1 cellular context compared by ENCODE assay signal in genomic region chr7:5472432-5473315, GRCh38.
TF ChIP-seq lines count a peak whose summit lies in the region.

No MANE protein-coding gene starts in this region.

TF ChIP-seq in K562, 482 proteins besides CTCF, POLR2A, EP300 and RAD21 (continues in another document):
- TF ChIP-seq KLF6 (CRISPR knock-in tag; IDR thresholded peaks at IDR 0.05; ENCODE audit: borderline replicate concordance): no peak
- peak; percentile 56; the same call in 1 of the 2 replicates for TF ChIP-seq STAG1 (CRISPR knock-in tag; IDR thresholded peaks at IDR 0.05; ENCODE audit: borderline replicate concordance)
- peak; percentile 12; the same call in 1 of the 2 replicates for TF ChIP-seq PKNOX1 (IDR thresholded peaks at IDR 0.05)
- 0 out of 2 replicates have a peak, but pooled peaks have one; percentile 39 for TF ChIP-seq ATF7 (IDR thresholded peaks at IDR 0.05)
- TF ChIP-seq ZNF695 (CRISPR knock-in tag; IDR thresholded peaks at IDR 0.05): no peak
- TF ChIP-seq MTA1 (IDR thresholded peaks at IDR 0.05; ENCODE audit: borderline replicate concordance): 0 out of 2 replicates have a peak, but pooled peaks have one; percentile 40
- peak; percentile 89 for TF ChIP-seq CEBPG (CRISPR knock-in tag; IDR thresholded peaks at IDR 0.05)
- TF ChIP-seq CEBPG (tag; conservative IDR thresholded peaks at IDR 0.05 in 1 of 2, IDR thresholded peaks at IDR 0.05 in 1 of 2): no peak
- peak; percentile 71 for TF ChIP-seq USF1 (CRISPR knock-in tag; IDR thresholded peaks at IDR 0.05)
- no peak for TF ChIP-seq ZNF224 (CRISPR knock-in tag; IDR thresholded peaks at IDR 0.05)
- TF ChIP-seq FOXP4 (CRISPR knock-in tag; IDR thresholded peaks at IDR 0.05; ENCODE audit: borderline replicate concordance): peak; percentile 74; the same call in 1 of the 2 replicates
- TF ChIP-seq ZNF639 (CRISPR knock-in tag; conservative IDR thresholded peaks at IDR 0.05 in 1 of 2, IDR thresholded peaks at IDR 0.05 in 1 of 2): no peak
- no peak for TF ChIP-seq CHCHD3 (CRISPR knock-in tag; IDR thresholded peaks at IDR 0.05)
- no peak for TF ChIP-seq PHF21A (IDR thresholded peaks at IDR 0.05; ENCODE audit: borderline replicate concordance, low read depth)
- no peak for TF ChIP-seq ERF (CRISPR knock-in tag; IDR thresholded peaks at IDR 0.05)
- TF ChIP-seq NELFE (IDR thresholded peaks at IDR 0.05; ENCODE audit: insufficient read depth, insufficient read length): no peak
- TF ChIP-seq BACH1 (tag; IDR thresholded peaks at IDR 0.05): peak; percentile 85
- no peak for TF ChIP-seq HDGF (IDR thresholded peaks at IDR 0.05)
- no peak for TF ChIP-seq ZNF263 (CRISPR knock-in tag; IDR thresholded peaks at IDR 0.05; ENCODE audit: borderline replicate concordance)
- peak; percentile 34; the same call in 1 of the 2 replicates for TF ChIP-seq SMC3 (conservative IDR thresholded peaks at IDR 0.05; ENCODE audit: insufficient read depth, low read depth, low read length)
- peak; percentile 64 for TF ChIP-seq TCF3 (CRISPR knock-in tag; IDR thresholded peaks at IDR 0.05)
- TF ChIP-seq NFE2L1 (tag; IDR thresholded peaks at IDR 0.05; ENCODE audit: borderline replicate concordance, low read depth): peak; percentile 66; the same call in 1 of the 2 replicates
- no peak for TF ChIP-seq MLX (CRISPR knock-in tag; conservative IDR thresholded peaks at IDR 0.05)
- TF ChIP-seq, protein P1, sequence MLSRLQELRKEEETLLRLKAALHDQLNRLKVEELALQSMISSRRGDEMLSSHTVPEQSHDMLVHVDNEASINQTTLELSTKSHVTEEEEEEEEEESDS (CRISPR knock-in tag; IDR thresholded peaks at IDR 0.05): no peak
- TF ChIP-seq L3MBTL2 (IDR thresholded peaks at IDR 0.05): peak; percentile 83
- TF ChIP-seq SAP30 (IDR thresholded peaks at IDR 0.05; ENCODE audit: borderline replicate concordance, insufficient read depth, low read depth, low read length, poor library complexity, severe bottlenecking): no peak
- no peak for TF ChIP-seq ZNF444 (CRISPR knock-in tag; IDR thresholded peaks at IDR 0.05)
- peak; percentile 65 for TF ChIP-seq FOSL1 (tag; conservative IDR thresholded peaks at IDR 0.05)
- TF ChIP-seq ARID3A (IDR thresholded peaks at IDR 0.05; ENCODE audit: borderline replicate concordance, low read depth, low read length): no peak
- no peak for TF ChIP-seq MXD1 (CRISPR knock-in tag; IDR thresholded peaks at IDR 0.05; ENCODE audit: borderline replicate concordance, poor library complexity, severe bottlenecking)
- TF ChIP-seq, protein P2, sequence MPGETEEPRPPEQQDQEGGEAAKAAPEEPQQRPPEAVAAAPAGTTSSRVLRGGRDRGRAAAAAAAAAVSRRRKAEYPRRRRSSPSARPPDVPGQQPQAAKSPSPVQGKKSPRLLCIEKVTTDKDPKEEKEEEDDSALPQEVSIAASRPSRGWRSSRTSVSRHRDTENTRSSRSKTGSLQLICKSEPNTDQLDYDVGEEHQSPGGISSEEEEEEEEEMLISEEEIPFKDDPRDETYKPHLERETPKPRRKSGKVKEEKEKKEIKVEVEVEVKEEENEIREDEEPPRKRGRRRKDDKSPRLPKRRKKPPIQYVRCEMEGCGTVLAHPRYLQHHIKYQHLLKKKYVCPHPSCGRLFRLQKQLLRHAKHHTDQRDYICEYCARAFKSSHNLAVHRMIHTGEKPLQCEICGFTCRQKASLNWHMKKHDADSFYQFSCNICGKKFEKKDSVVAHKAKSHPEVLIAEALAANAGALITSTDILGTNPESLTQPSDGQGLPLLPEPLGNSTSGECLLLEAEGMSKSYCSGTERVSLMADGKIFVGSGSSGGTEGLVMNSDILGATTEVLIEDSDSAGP (CRISPR knock-in tag; IDR thresholded peaks at IDR 0.05): no peak
- TF ChIP-seq ZBTB49 (CRISPR knock-in tag; IDR thresholded peaks at IDR 0.05; ENCODE audit: borderline replicate concordance): no peak
- TF ChIP-seq PHF8 (IDR thresholded peaks at IDR 0.05; ENCODE audit: borderline replicate concordance, low read length): no peak
- TF ChIP-seq CEBPB (tag; IDR thresholded peaks at IDR 0.05): no peak
- TF ChIP-seq, protein P3, sequence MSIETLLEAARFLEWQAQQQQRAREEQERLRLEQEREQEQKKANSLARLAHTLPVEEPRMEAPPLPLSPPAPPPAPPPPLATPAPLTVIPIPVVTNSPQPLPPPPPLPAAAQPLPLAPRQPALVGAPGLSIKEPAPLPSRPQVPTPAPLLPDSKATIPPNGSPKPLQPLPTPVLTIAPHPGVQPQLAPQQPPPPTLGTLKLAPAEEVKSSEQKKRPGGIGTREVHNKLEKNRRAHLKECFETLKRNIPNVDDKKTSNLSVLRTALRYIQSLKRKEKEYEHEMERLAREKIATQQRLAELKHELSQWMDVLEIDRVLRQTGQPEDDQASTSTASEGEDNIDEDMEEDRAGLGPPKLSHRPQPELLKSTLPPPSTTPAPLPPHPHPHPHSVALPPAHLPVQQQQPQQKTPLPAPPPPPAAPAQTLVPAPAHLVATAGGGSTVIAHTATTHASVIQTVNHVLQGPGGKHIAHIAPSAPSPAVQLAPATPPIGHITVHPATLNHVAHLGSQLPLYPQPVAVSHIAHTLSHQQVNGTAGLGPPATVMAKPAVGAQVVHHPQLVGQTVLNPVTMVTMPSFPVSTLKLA (conservative IDR thresholded peaks at IDR 0.05): peak in 1 of 2 experiments; percentile 37; a peak in 2 of 4 replicates
- TF ChIP-seq, protein P4, sequence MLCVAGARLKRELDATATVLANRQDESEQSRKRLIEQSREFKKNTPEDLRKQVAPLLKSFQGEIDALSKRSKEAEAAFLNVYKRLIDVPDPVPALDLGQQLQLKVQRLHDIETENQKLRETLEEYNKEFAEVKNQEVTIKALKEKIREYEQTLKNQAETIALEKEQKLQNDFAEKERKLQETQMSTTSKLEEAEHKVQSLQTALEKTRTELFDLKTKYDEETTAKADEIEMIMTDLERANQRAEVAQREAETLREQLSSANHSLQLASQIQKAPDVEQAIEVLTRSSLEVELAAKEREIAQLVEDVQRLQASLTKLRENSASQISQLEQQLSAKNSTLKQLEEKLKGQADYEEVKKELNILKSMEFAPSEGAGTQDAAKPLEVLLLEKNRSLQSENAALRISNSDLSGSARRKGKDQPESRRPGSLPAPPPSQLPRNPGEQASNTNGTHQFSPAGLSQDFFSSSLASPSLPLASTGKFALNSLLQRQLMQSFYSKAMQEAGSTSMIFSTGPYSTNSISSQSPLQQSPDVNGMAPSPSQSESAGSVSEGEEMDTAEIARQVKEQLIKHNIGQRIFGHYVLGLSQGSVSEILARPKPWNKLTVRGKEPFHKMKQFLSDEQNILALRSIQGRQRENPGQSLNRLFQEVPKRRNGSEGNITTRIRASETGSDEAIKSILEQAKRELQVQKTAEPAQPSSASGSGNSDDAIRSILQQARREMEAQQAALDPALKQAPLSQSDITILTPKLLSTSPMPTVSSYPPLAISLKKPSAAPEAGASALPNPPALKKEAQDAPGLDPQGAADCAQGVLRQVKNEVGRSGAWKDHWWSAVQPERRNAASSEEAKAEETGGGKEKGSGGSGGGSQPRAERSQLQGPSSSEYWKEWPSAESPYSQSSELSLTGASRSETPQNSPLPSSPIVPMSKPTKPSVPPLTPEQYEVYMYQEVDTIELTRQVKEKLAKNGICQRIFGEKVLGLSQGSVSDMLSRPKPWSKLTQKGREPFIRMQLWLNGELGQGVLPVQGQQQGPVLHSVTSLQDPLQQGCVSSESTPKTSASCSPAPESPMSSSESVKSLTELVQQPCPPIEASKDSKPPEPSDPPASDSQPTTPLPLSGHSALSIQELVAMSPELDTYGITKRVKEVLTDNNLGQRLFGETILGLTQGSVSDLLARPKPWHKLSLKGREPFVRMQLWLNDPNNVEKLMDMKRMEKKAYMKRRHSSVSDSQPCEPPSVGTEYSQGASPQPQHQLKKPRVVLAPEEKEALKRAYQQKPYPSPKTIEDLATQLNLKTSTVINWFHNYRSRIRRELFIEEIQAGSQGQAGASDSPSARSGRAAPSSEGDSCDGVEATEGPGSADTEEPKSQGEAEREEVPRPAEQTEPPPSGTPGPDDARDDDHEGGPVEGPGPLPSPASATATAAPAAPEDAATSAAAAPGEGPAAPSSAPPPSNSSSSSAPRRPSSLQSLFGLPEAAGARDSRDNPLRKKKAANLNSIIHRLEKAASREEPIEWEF (CRISPR knock-in tag; IDR thresholded peaks at IDR 0.05): no peak
- no peak for TF ChIP-seq MCM5 (IDR thresholded peaks at IDR 0.05; ENCODE audit: low read depth)
